Comparison of ENCODE assay signal across 1 cellular context in the genomic region with DNA sequence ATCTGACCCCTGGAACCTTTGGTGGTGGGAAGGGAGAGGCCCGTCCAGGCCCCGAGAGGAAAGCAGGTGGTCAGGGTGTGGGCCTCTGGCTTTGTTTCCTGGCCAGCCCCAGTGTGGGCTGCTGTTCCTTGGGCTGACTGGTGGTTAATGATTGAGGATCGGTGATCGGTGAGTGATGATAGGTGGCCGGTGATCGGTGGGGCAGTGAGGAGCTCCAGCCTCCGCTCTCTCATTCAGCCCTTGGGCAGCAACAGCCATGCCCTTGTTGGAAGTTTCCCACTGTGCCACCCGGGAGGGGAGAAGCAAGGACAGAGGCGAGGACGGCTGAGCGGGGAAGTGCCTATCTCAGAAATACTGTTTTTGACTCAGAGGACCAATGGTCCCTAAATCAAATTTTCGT.
TF ChIP-seq lines count a peak whose summit lies in the region.

No MANE protein-coding gene starts in this region.

TF ChIP-seq in WTC11, 78 proteins besides CTCF, POLR2A, EP300 and RAD21 (continued from another document):
- TF ChIP-seq SMAD3 (CRISPR knock-in tag; IDR thresholded peaks at IDR 0.05; ENCODE audit: borderline replicate concordance): no peak
- TF ChIP-seq MYBL2 (CRISPR knock-in tag; IDR thresholded peaks at IDR 0.05): no peak
- TF ChIP-seq, protein P1, sequence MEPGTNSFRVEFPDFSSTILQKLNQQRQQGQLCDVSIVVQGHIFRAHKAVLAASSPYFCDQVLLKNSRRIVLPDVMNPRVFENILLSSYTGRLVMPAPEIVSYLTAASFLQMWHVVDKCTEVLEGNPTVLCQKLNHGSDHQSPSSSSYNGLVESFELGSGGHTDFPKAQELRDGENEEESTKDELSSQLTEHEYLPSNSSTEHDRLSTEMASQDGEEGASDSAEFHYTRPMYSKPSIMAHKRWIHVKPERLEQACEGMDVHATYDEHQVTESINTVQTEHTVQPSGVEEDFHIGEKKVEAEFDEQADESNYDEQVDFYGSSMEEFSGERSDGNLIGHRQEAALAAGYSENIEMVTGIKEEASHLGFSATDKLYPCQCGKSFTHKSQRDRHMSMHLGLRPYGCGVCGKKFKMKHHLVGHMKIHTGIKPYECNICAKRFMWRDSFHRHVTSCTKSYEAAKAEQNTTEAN (CRISPR knock-in tag; IDR thresholded peaks at IDR 0.05): no peak
- TF ChIP-seq ZNF232 (CRISPR knock-in tag; IDR thresholded peaks at IDR 0.05): no peak
- TF ChIP-seq, protein P2, sequence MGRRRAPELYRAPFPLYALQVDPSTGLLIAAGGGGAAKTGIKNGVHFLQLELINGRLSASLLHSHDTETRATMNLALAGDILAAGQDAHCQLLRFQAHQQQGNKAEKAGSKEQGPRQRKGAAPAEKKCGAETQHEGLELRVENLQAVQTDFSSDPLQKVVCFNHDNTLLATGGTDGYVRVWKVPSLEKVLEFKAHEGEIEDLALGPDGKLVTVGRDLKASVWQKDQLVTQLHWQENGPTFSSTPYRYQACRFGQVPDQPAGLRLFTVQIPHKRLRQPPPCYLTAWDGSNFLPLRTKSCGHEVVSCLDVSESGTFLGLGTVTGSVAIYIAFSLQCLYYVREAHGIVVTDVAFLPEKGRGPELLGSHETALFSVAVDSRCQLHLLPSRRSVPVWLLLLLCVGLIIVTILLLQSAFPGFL (CRISPR knock-in tag; IDR thresholded peaks at IDR 0.05; ENCODE audit: borderline replicate concordance): no peak
- TF ChIP-seq, protein P3, sequence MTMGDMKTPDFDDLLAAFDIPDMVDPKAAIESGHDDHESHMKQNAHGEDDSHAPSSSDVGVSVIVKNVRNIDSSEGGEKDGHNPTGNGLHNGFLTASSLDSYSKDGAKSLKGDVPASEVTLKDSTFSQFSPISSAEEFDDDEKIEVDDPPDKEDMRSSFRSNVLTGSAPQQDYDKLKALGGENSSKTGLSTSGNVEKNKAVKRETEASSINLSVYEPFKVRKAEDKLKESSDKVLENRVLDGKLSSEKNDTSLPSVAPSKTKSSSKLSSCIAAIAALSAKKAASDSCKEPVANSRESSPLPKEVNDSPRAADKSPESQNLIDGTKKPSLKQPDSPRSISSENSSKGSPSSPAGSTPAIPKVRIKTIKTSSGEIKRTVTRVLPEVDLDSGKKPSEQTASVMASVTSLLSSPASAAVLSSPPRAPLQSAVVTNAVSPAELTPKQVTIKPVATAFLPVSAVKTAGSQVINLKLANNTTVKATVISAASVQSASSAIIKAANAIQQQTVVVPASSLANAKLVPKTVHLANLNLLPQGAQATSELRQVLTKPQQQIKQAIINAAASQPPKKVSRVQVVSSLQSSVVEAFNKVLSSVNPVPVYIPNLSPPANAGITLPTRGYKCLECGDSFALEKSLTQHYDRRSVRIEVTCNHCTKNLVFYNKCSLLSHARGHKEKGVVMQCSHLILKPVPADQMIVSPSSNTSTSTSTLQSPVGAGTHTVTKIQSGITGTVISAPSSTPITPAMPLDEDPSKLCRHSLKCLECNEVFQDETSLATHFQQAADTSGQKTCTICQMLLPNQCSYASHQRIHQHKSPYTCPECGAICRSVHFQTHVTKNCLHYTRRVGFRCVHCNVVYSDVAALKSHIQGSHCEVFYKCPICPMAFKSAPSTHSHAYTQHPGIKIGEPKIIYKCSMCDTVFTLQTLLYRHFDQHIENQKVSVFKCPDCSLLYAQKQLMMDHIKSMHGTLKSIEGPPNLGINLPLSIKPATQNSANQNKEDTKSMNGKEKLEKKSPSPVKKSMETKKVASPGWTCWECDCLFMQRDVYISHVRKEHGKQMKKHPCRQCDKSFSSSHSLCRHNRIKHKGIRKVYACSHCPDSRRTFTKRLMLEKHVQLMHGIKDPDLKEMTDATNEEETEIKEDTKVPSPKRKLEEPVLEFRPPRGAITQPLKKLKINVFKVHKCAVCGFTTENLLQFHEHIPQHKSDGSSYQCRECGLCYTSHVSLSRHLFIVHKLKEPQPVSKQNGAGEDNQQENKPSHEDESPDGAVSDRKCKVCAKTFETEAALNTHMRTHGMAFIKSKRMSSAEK (CRISPR knock-in tag; IDR thresholded peaks at IDR 0.05; ENCODE audit: borderline replicate concordance): no peak
- no peak for TF ChIP-seq HMGA2 (CRISPR knock-in tag; IDR thresholded peaks at IDR 0.05)
- no peak for TF ChIP-seq IRF2 (CRISPR knock-in tag; IDR thresholded peaks at IDR 0.05; ENCODE audit: borderline replicate concordance, low read depth)
- no peak for TF ChIP-seq ZNF263 (CRISPR knock-in tag; IDR thresholded peaks at IDR 0.05; ENCODE audit: low read depth)
